In the genomic region with DNA sequence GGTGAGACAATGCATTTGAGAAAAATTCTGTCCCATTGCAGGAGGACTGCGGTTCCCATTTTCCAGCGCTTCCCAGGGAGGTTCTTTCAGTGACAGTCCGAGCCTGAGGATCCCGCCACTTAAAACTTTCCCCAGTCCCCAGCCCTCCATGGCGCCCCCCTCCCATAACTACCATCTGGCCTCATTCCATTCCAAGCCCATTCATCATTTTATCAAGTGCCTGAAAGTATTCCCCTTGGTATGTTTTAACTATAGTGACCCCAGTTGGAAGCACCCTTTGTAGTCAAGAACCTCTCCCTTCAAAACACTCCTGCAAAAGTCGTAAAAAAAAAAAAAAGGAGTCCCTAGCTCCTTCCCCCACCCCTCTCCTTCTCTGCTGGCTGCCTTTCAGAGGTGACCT, we compare ENCODE assay signal across 11 cellular contexts. TPM values are rescaled to one million over a fixed set of nuclear protein-coding genes. Genes with fewer than 3 reads are reported as not detected.
A peak's percentile ranks its signal among the peaks of the same experiment; 100 is the strongest.
DNase-seq lines count a peak whose midpoint lies in the region; ATAC-seq and TF ChIP-seq lines count a peak whose summit lies in the region.
"Had no signal": no experiment of that assay in that cellular context is flagged by ENCODE, and none has a peak within 500 bp of the region (broad histone marks: within the 10 kb centered on the region; RNA-seq: fewer than 3 reads in every experiment).

No MANE protein-coding gene starts in this region.

- H3K4me1 Mint-ChIP-seq in CD4-positive, CD25-positive, alpha-beta regulatory T cell: peaks cover 0 to 17% (median 7%) of the 10 kb centered on the region in 4 donors
- H3K4me1 Mint-ChIP-seq in nephron: peaks cover 62% of the 10 kb centered on the region

- H3K9me3 ChIP-seq in CD4-positive, CD25-positive, alpha-beta regulatory T cell (ENCODE audit: control insufficient read depth in 2 of 2, low read length in 2 of 2): no peaks in the 10 kb centered on the region

- intact Hi-C loops in dorsolateral prefrontal cortex (cut with DNase I): loop anchor here (5.0 kb wide), 1 partner anchor 151 kb away; no protein-coding TSS in a partner anchor

- no peak overlapping the region for H3K27ac Mint-ChIP-seq in CD4-positive, CD25-positive, alpha-beta regulatory T cell
- peak overlapping the region; percentile 91 to 97 (median 91) for H3K27ac Mint-ChIP-seq in nephron

- TF ChIP-seq CTCF in HFF-Myc (IDR thresholded peaks at IDR 0.05; ENCODE audit: low read depth, low read length, missing control alignments) (no peak), dorsolateral prefrontal cortex (IDR thresholded peaks at IDR 0.05 in 54 of 56, conservative IDR thresholded peaks at IDR 0.05 in 2 of 56; ENCODE audit: low read depth in 1 of 56, partially characterized antibody in 56 of 56) (no peak), nephron (IDR thresholded peaks at IDR 0.05; ENCODE audit: unreplicated experiment in 3 of 3) (no peak)

- no peaks in the 10 kb centered on the region for H3K36me3 ChIP-seq in CD4-positive, CD25-positive, alpha-beta regulatory T cell (ENCODE audit: control insufficient read depth, insufficient read depth, low read length)
- H3K36me3 ChIP-seq: gastroesophageal sphincter had no signal

- peaks cover 3% of the 10 kb centered on the region for H3K36me3 Mint-ChIP-seq in CD4-positive, CD25-positive, alpha-beta regulatory T cell
- H3K36me3 Mint-ChIP-seq in nephron (ENCODE audit: low read depth): peaks cover 48% of the 10 kb centered on the region

- H3K27me3 ChIP-seq in CD4-positive, CD25-positive, alpha-beta regulatory T cell (ENCODE audit: control insufficient read depth, insufficient read depth, low read length): peaks cover 9% of the 10 kb centered on the region
- no peaks in the 10 kb centered on the region for H3K27me3 ChIP-seq in dorsolateral prefrontal cortex

- DNase-seq in CD4-positive, CD25-positive, alpha-beta regulatory T cell: no peak
- DNase-seq in HFF-Myc (ENCODE audit: extremely low read depth, low read depth) (no peak), dorsolateral prefrontal cortex (no peak), pons (ENCODE audit: low spot score) (no peak)
- DNase-seq: cerebellar nuclear complex had no signal

- ATAC-seq in CD4-positive, CD25-positive, alpha-beta regulatory T cell (ENCODE audit: low read depth in 2 of 2): no peak
- ATAC-seq in GM18867 (IDR thresholded peaks at IDR 0.05; ENCODE audit: unreplicated experiment) (no peak), GM18511 (IDR thresholded peaks at IDR 0.05; ENCODE audit: unreplicated experiment) (no peak), GM18517 (IDR thresholded peaks at IDR 0.05; ENCODE audit: unreplicated experiment) (no peak)
- ATAC-seq: gastroesophageal sphincter had no signal

- peaks cover 14% of the 10 kb centered on the region for H3K4me1 ChIP-seq in CD4-positive, CD25-positive, alpha-beta regulatory T cell (ENCODE audit: control insufficient read depth, insufficient read depth, low read length, poor library complexity, severe bottlenecking)

- peaks cover 40% of the 10 kb centered on the region for H3K27me3 Mint-ChIP-seq in CD4-positive, CD25-positive, alpha-beta regulatory T cell
- no peaks in the 10 kb centered on the region for H3K27me3 Mint-ChIP-seq in nephron (ENCODE audit: low read depth)

- peak overlapping the region in 3 of 4 donors; percentile 52 to 81 (median 64) for H3K4me3 Mint-ChIP-seq in CD4-positive, CD25-positive, alpha-beta regulatory T cell
- H3K4me3 Mint-ChIP-seq in nephron: peak overlapping the region; percentile 85 to 96 (median 85)

- H3K4me3 ChIP-seq in CD4-positive, CD25-positive, alpha-beta regulatory T cell (ENCODE audit: low read depth, low read length): no peak overlapping the region
- H3K4me3 ChIP-seq in HFF-Myc (replicated peaks; ENCODE audit: low read depth, low read length): peak overlapping the region; percentile 59
- peak overlapping the region in 53 of 59 donors; percentile 54 to 86 (median 75) for H3K4me3 ChIP-seq in dorsolateral prefrontal cortex

- no peak overlapping the region for H3K27ac ChIP-seq in CD4-positive, CD25-positive, alpha-beta regulatory T cell (ENCODE audit: insufficient read depth, low read length, poor library complexity, severe bottlenecking)
- peak overlapping the region in 10 of 59 donors; percentile 23 to 90 (median 81) for H3K27ac ChIP-seq in dorsolateral prefrontal cortex
- H3K27ac ChIP-seq: HL-60 had no signal

- peaks cover 0 to 7% (median 0%) of the 10 kb centered on the region in 7 donors for H3K9me3 Mint-ChIP-seq in CD4-positive, CD25-positive, alpha-beta regulatory T cell
- H3K9me3 Mint-ChIP-seq in nephron: peaks cover 4% of the 10 kb centered on the region

RNA-seq across cellular contexts. Expression of a gene that starts 1.2 kb away (rescaled TPM):
- 0.30 TPM for total RNA-seq in CD4-positive, CD25-positive, alpha-beta regulatory T cell
- under 1 TPM in 1 of 4 donors, not detected in 3; 0.22 TPM for polyA plus RNA-seq in CD4-positive, CD25-positive, alpha-beta regulatory T cell
- 10 to 100 TPM in 103 of 120 experiments, 1 to 10 TPM in 17; 4.6 to 31.0 (median 16.9) TPM for total RNA-seq in dorsolateral prefrontal cortex

Comparison
In these comparisons a context has a peak if more than half of its experiments do, and no peak if none do; other contexts are left out.
1. H3K27ac Mint-ChIP-seq: peak in nephron (3 of 3); none in CD4-positive, CD25-positive, alpha-beta regulatory T cell (0 of 3).